In the genomic region with DNA sequence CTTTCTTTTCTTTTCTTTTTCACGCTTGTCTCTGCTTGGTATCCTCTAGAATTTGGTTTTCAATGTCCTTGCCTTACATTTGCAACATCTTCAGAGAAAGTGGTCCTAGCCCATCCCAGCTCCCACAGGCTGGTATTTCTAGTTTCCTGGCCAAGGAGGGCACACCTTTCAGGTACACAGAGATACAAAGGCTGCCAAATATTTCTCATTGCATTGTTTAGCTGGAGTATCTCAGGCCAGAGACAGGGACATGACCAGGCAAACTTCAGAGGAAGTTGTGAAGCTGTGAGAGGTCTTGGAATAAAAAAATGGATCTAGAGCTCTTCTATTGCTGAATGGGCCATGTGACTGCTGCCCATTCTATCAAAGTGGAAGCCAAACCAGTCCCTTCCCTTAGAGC, we compare ENCODE assay signal across 25 cellular contexts.
DNase-seq lines count a peak whose midpoint lies in the region; ATAC-seq and TF ChIP-seq lines count a peak whose summit lies in the region.
"Had no signal": no experiment of that assay in that cellular context is flagged by ENCODE, and none has a peak within 500 bp of the region (broad histone marks: within the 10 kb centered on the region; RNA-seq: fewer than 3 reads in every experiment).

No MANE protein-coding gene starts in this region.

- H3K36me3 ChIP-seq in ACC112 (ENCODE audit: insufficient read depth, low read length) (no peaks in the 10 kb centered on the region), SJCRH30 (no peaks in the 10 kb centered on the region), trophoblast cell (ENCODE audit: control insufficient read depth in 1 of 2, insufficient read depth in 2 of 2, low read length in 2 of 2) (no peaks in the 10 kb centered on the region), testis (ENCODE audit: low read depth, missing control alignments) (no peaks in the 10 kb centered on the region)
- H3K36me3 ChIP-seq: pancreas, right atrium auricular region, uterus had no signal

- no peak overlapping the region for H2BK120ac ChIP-seq in trophoblast cell (ENCODE audit: insufficient read depth, low read length, poor library complexity)

- no peak overlapping the region for H2AK5ac ChIP-seq in trophoblast cell (ENCODE audit: low read length)

- H3K4me2 ChIP-seq in trophoblast cell (ENCODE audit: low read length): no peak overlapping the region

- H3K23ac ChIP-seq in trophoblast cell (ENCODE audit: low read length): no peak overlapping the region

- no peak for ATAC-seq in HG02884 (IDR thresholded peaks at IDR 0.05; ENCODE audit: unreplicated experiment)
- ATAC-seq in HG02763 (IDR thresholded peaks at IDR 0.05; ENCODE audit: unreplicated experiment): no peak
- ATAC-seq: CD8-positive, alpha-beta T cell; mucosa of descending colon; pancreas had no signal

- peaks cover 4% of the 10 kb centered on the region for H3K79me1 ChIP-seq in trophoblast cell (ENCODE audit: low read length)

- no peak overlapping the region for H2BK5ac ChIP-seq in trophoblast cell (ENCODE audit: low read depth, low read length, poor library complexity)

- TF ChIP-seq CTCF in testis (IDR thresholded peaks at IDR 0.05): no peak

- H4K12ac ChIP-seq in trophoblast cell (ENCODE audit: low read depth, low read length): no peak overlapping the region

- H3K4me1 ChIP-seq in ACC112 (ENCODE audit: control insufficient read depth, insufficient read depth, low read length, unreplicated experiment): peaks cover 41% of the 10 kb centered on the region
- peaks cover 59% of the 10 kb centered on the region for H3K4me1 ChIP-seq in SJCRH30
- peaks cover 15 to 24% of the 10 kb centered on the region in 2 experiments for H3K4me1 ChIP-seq in trophoblast cell (ENCODE audit: control insufficient read depth in 1 of 2, insufficient read depth in 2 of 2, low read length in 2 of 2)
- H3K4me1 ChIP-seq in testis: peaks cover 5% of the 10 kb centered on the region
- H3K4me1 ChIP-seq: pancreas, uterus had no signal

- no peaks in the 10 kb centered on the region for H3K9me3 ChIP-seq in SJCRH30 (replicated peaks)
- no peaks in the 10 kb centered on the region for H3K9me3 ChIP-seq in trophoblast cell (ENCODE audit: insufficient read depth, low read depth, low read length)
- H3K9me3 ChIP-seq in testis: no peaks in the 10 kb centered on the region
- H3K9me3 ChIP-seq: mucosa of descending colon, pancreas, right atrium auricular region, uterus had no signal

- H2AFZ ChIP-seq in ACC112 (ENCODE audit: low read length, unreplicated experiment): no peak overlapping the region
- H2AFZ ChIP-seq in trophoblast cell (ENCODE audit: insufficient read depth, low read length, poor library complexity): no peak overlapping the region
- H2AFZ ChIP-seq: GM23248 had no signal

- no peak overlapping the region for H3K14ac ChIP-seq in trophoblast cell (ENCODE audit: low read length)

- no peak overlapping the region for H3K9ac ChIP-seq in trophoblast cell (ENCODE audit: low read length)

- H4K91ac ChIP-seq in trophoblast cell (ENCODE audit: low read depth, low read length): peak overlapping the region; percentile 7

- H3K4me3 ChIP-seq in ACC112 (ENCODE audit: low read depth, low read length) (no peak overlapping the region), SJCRH30 (no peak overlapping the region), trophoblast cell (ENCODE audit: low read depth, low read length) (no peak overlapping the region), testis (no peak overlapping the region)
- H3K4me3 ChIP-seq: mucosa of descending colon, pancreas, right atrium auricular region, uterus had no signal

- H4K8ac ChIP-seq in trophoblast cell (ENCODE audit: low read depth, low read length): no peak overlapping the region

- H3K79me2 ChIP-seq in ACC112 (ENCODE audit: control insufficient read depth, insufficient read depth, low read length, unreplicated experiment) (no peaks in the 10 kb centered on the region), trophoblast cell (ENCODE audit: control insufficient read depth, insufficient read depth, low read length, poor library complexity) (no peaks in the 10 kb centered on the region)

- intact Hi-C loops in testis (cut with DNase I; ENCODE audit: low total_unique reads): no loop called here

- TF ChIP-seq POLR2A in testis (IDR thresholded peaks at IDR 0.05): no peak

- H3K27me3 ChIP-seq in ACC112 (ENCODE audit: insufficient read depth, low read length) (no peaks in the 10 kb centered on the region), SJCRH30 (no peaks in the 10 kb centered on the region), trophoblast cell (ENCODE audit: insufficient read depth, low read length) (no peaks in the 10 kb centered on the region), testis (no peaks in the 10 kb centered on the region)
- H3K27me3 ChIP-seq: pancreas, right atrium auricular region, uterus had no signal

- DNase-seq in SJCRH30 (no peak), epithelial cell of prostate (ENCODE audit: low read depth, low spot score) (no peak), trophoblast cell (no peak), activated gamma-delta T cell treated with Interleukin-2 at 50 U/mL for 16 hours (no peak), testis (no peak)
- DNase-seq: activated effector memory CD4-positive, alpha-beta T cell treated with Interleukin-2 at 50 U/mL for 16 hours; activated naive CD8-positive, alpha-beta T cell treated with anti-CD3 and anti-CD28 coated beads for 36 hours; activated T-cell treated with anti-CD3 and anti-CD28 coated beads for 4 hours; CD8-positive, alpha-beta T cell; DMS 273 treated with DMSO at 0.1 percent for 48 hours; EL; GM23248; head of caudate nucleus; NCI-H1048; NCI-H1694; NCI-H524 treated with DMSO at 0.1 percent for 48 hours; pancreas; stimulated activated CD4-positive, alpha-beta T cell treated with anti-CD3 and anti-CD28 coated beads, Interleukin-2, amount 100 ng/mL, for 48 hours; substantia nigra; uterus had no signal

- H3K27ac ChIP-seq in ACC112 (ENCODE audit: low read depth, low read length): peak overlapping the region; percentile 76; the same call in 1 of the 2 replicates
- H3K27ac ChIP-seq in SJCRH30: peak overlapping the region; percentile 76; the same call in 1 of the 2 replicates
- H3K27ac ChIP-seq in epithelial cell of prostate: peak overlapping the region; percentile 85
- H3K27ac ChIP-seq in trophoblast cell (ENCODE audit: low read depth, low read length): no peak overlapping the region
- no peak overlapping the region for H3K27ac ChIP-seq in testis
- H3K27ac ChIP-seq: pancreas, right atrium auricular region, uterus had no signal

- WGBS in trophoblast cell (ENCODE audit: extremely low coverage, insufficient coverage, insufficient read length): no CpG with 5 or more reads among the region's 1 CpG
- WGBS in testis, 2 donors: 86 to 96% methylated on average over 1 of the region's 1 CpG

- no peak overlapping the region for H3K18ac ChIP-seq in trophoblast cell (ENCODE audit: low read length)

- H3K4ac ChIP-seq in trophoblast cell (ENCODE audit: low read depth, low read length): no peak overlapping the region

- H2BK12ac ChIP-seq in trophoblast cell (ENCODE audit: low read length): peak overlapping the region; percentile 6

Comparison
In these comparisons a context has a peak if more than half of its experiments do, and no peak if none do; other contexts are left out.
1. H3K27ac ChIP-seq: peak in ACC112 (single experiment), SJCRH30 (single experiment) and epithelial cell of prostate (single experiment); none in trophoblast cell (single experiment) and testis (0 of 2).